Comparison of ENCODE assay signal across 1 cellular context in genomic region chr17:81291662-81292061, GRCh38.
TF ChIP-seq lines count a peak whose summit lies in the region.

No MANE protein-coding gene starts in this region.

TF ChIP-seq in H1, 55 proteins besides CTCF, POLR2A, EP300 and RAD21:
- TF ChIP-seq SIN3A (conservative IDR thresholded peaks at IDR 0.05 in 1 of 2, IDR thresholded peaks at IDR 0.05 in 1 of 2; ENCODE audit: low read depth in 1 of 2, low read length in 2 of 2), result no peak
- TF ChIP-seq MAFK (IDR thresholded peaks at IDR 0.05; ENCODE audit: low read depth, low read length), result no peak
- no peak for TF ChIP-seq CHD1 (IDR thresholded peaks at IDR 0.05; ENCODE audit: low read depth, low read length)
- peak; percentile 31; the same call in 1 of the 2 replicates for TF ChIP-seq GABPA (IDR thresholded peaks at IDR 0.05; ENCODE audit: borderline replicate concordance, insufficient read depth, low read length)
- no peak for TF ChIP-seq ASH2L (IDR thresholded peaks at IDR 0.05; ENCODE audit: low read length)
- TF ChIP-seq CHD7 (IDR thresholded peaks at IDR 0.05; ENCODE audit: insufficient replicate concordance, low read length), result no peak
TF ChIP-seq in H1: peak in this region for 1.
